Comparison of ENCODE assay signal across 15 cellular contexts in the genomic region with DNA sequence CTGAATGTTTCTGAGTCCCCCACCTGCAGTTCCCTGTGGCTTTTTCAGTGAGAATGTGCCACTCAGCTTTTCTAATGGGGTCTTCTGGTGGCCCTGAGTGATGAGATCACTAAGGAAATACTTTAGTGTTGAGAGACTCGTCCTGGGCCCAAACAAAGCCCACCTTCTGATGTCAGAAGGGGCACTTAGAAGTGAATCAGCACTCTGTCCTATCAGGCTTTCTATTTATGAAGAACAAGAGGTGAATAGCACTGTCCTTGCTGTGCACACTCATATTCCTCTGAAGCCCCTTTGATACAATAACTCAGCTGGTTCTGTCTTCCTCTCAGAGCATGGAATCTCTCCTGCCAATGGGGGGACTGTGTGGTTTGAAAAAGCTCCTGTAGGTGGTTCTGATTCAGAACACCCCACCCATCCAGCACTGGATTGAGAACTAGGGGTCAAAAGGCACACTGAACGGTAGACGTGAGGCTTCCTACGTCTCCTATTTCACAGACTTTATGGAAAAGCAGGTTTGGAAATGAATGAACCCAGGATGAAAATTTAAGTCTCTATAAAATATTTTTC.
DNase-seq lines count a peak whose midpoint lies in the region; ATAC-seq and TF ChIP-seq lines count a peak whose summit lies in the region.
"Had no signal": no experiment of that assay in that cellular context is flagged by ENCODE, and none has a peak within 500 bp of the region (broad histone marks: within the 10 kb centered on the region; RNA-seq: fewer than 3 reads in every experiment).

No MANE protein-coding gene starts in this region.

- peak overlapping the region; percentile 83 to 92 (median 92) for H3K27ac Mint-ChIP-seq in CD14-positive monocyte
- H3K27ac Mint-ChIP-seq in activated CD4-positive, alpha-beta memory T cell treated with anti-CD3 and anti-CD28 coated beads for 36 hours: peak overlapping the region; percentile 75
- peak overlapping the region; percentile 77 for H3K27ac Mint-ChIP-seq in memory B cell

- POLR2A ChIA-PET in activated CD4-positive, alpha-beta memory T cell treated with anti-CD3 and anti-CD28 coated beads for 36 hours (lab: Charles Lee): interaction anchor here (0.9 to 1.9 kb wide), 5 partner anchors 12 to 314 kb away, joined by 3 to 7 read pairs (median 4); no protein-coding TSS in a partner anchor

- peak overlapping the region; percentile 61 to 89 for H3K4me3 Mint-ChIP-seq in CD14-positive monocyte
- peak overlapping the region; percentile 45 for H3K4me3 Mint-ChIP-seq in activated CD4-positive, alpha-beta memory T cell treated with anti-CD3 and anti-CD28 coated beads for 36 hours
- peak overlapping the region; percentile 70 for H3K4me3 Mint-ChIP-seq in memory B cell

- H3K9me3 Mint-ChIP-seq in CD14-positive monocyte (peaks cover 0 to 2% (median 0%) of the 10 kb centered on the region in 7 donors), memory B cell (no peaks in the 10 kb centered on the region)
- no peaks in the 10 kb centered on the region for H3K9me3 Mint-ChIP-seq in activated CD4-positive, alpha-beta memory T cell treated with anti-CD3 and anti-CD28 coated beads for 36 hours

- no peak for TF ChIP-seq CTCF in CD14-positive monocyte (IDR thresholded peaks at IDR 0.05)

- H3K4me1 Mint-ChIP-seq in CD14-positive monocyte (peaks cover 20% of the 10 kb centered on the region), memory B cell (peaks cover 12% of the 10 kb centered on the region)
- H3K4me1 Mint-ChIP-seq in activated CD4-positive, alpha-beta memory T cell treated with anti-CD3 and anti-CD28 coated beads for 36 hours (ENCODE audit: low read depth): peaks cover 27% of the 10 kb centered on the region

- intact Hi-C loops in CD14-positive monocyte (cut with micrococcal nuclease) (no loop called here), sciatic nerve (cut with DNase I) (no loop called here)
- intact Hi-C loops in activated CD4-positive, alpha-beta memory T cell treated with anti-CD3 and anti-CD28 coated beads for 36 hours (cut with micrococcal nuclease): loop anchor here (1.0 to 10.0 kb wide), 4 partner anchors 8 to 135 kb away; no protein-coding TSS in a partner anchor

- DNase-seq in CD14-positive monocyte (ENCODE audit: low spot score) (no peak), memory B cell (ENCODE audit: low spot score in 2 of 2) (no peak), globus pallidus (ENCODE audit: low spot score) (no peak), sciatic nerve (ENCODE audit: low spot score) (no peak), SKM-1 (lab: John Stamatoyannopoulos, UW; ENCODE audit: unreplicated experiment) (no peak), NCI-H1436 (lab: John Stamatoyannopoulos, UW) (no peak)
- no peak for DNase-seq in activated CD4-positive, alpha-beta memory T cell treated with anti-CD3 and anti-CD28 coated beads for 36 hours
- DNase-seq: DMS79 treated with DMSO at 0.1 percent for 48 hours; GOT3; NCI-H1694 treated with DMSO at 0.1 percent for 48 hours; Peyer's patch; retina; stimulated activated CD4-positive, alpha-beta T cell treated with anti-CD3 and anti-CD28 coated beads, Interleukin-1b, Interleukin-23, amount 100 ng/mL, for 48 hours; stimulated activated CD8-positive, alpha-beta memory T cell treated with anti-CD3 and anti-CD28 coated beads, Interleukin-4, amount 100 ng/mL, for 48 hours had no signal

- peaks cover 0 to 2% (median 1%) of the 10 kb centered on the region in 3 donors for H3K27me3 Mint-ChIP-seq in CD14-positive monocyte (ENCODE audit: low read depth in 3 of 3)
- peaks cover 3% of the 10 kb centered on the region for H3K27me3 Mint-ChIP-seq in activated CD4-positive, alpha-beta memory T cell treated with anti-CD3 and anti-CD28 coated beads for 36 hours
- no peaks in the 10 kb centered on the region for H3K27me3 Mint-ChIP-seq in memory B cell

- CTCF ChIA-PET in activated CD4-positive, alpha-beta memory T cell treated with anti-CD3 and anti-CD28 coated beads for 36 hours (lab: Charles Lee): interaction anchor here (1.2 to 1.6 kb wide), 3 partner anchors 50 to 81 kb away, joined by 3 to 6 read pairs (median 4); no protein-coding TSS in a partner anchor

- no peaks in the 10 kb centered on the region for H3K36me3 Mint-ChIP-seq in CD14-positive monocyte
- no peaks in the 10 kb centered on the region for H3K36me3 Mint-ChIP-seq in activated CD4-positive, alpha-beta memory T cell treated with anti-CD3 and anti-CD28 coated beads for 36 hours
- no peaks in the 10 kb centered on the region for H3K36me3 Mint-ChIP-seq in memory B cell

- ATAC-seq in GM18511 (IDR thresholded peaks at IDR 0.05; ENCODE audit: unreplicated experiment): peak; percentile 29
- no peak for ATAC-seq in memory B cell (ENCODE audit: low read depth)
- ATAC-seq in sciatic nerve: no peak
